27 cellular contexts compared by ENCODE assay signal in genomic region chr20:59718681-59719080, GRCh38.
"Had no signal": no experiment of that assay in that cellular context is flagged by ENCODE, and none has a peak within 500 bp of the region (broad histone marks: within the 10 kb centered on the region; RNA-seq: fewer than 3 reads in every experiment).

No MANE protein-coding gene starts in this region.

- H3K36me3 Mint-ChIP-seq: stimulated activated memory B cell treated with anti-CD40 and anti-IgM and Interleukin-4, amounts not matched to agents 10 μg/mL and 1 μg/mL and 100 μg/mL, for 72 hours had no signal

- H3K4me1 Mint-ChIP-seq: activated T-helper 17 cell treated with anti-CD3 and anti-CD28 coated beads, Interleukin-2, amount 50 U/mL, for 72 hours; nephron; WTC11 had no signal

- H3K27me3 ChIP-seq: hepatocyte had no signal

- H3K4me1 ChIP-seq: gastrocnemius medialis, sigmoid colon, suprapubic skin, tibial artery had no signal

- H3K27ac ChIP-seq: gastrocnemius medialis, hepatocyte, sigmoid colon, stomach, suprapubic skin, tibial artery had no signal

- H3K27ac Mint-ChIP-seq: activated CD8-positive, alpha-beta T cell treated with anti-CD3 and anti-CD28 coated beads for 36 hours; activated T-helper 17 cell treated with anti-CD3 and anti-CD28 coated beads, Interleukin-2, amount 50 U/mL, for 72 hours; effector memory CD8-positive, alpha-beta T cell; nephron; progenitor cell of endocrine pancreas; stimulated activated memory B cell treated with anti-CD40 and anti-IgM and Interleukin-4, amounts not matched to agents 10 μg/mL and 1 μg/mL and 100 μg/mL, for 72 hours; WTC11 had no signal

- H3K27me3 Mint-ChIP-seq: stimulated activated memory B cell treated with anti-CD40 and anti-IgM and Interleukin-4, amounts not matched to agents 10 μg/mL and 1 μg/mL and 100 μg/mL, for 72 hours had no signal

- H3K9me3 ChIP-seq: gastrocnemius medialis, stomach, suprapubic skin, tibial artery had no signal

- DNase-seq: activated CD4-positive, alpha-beta T cell treated with anti-CD3 and anti-CD28 coated beads, Interleukin-2, amount 50 U/mL, for 1 hour; activated CD8-positive, alpha-beta T cell treated with anti-CD3 and anti-CD28 coated beads for 36 hours; activated gamma-delta T cell treated with Interleukin-2 at 50 U/mL for 16 hours; activated naive CD4-positive, alpha-beta T cell treated with anti-CD3 and anti-CD28 coated beads, Interleukin-2, amount 50 U/mL, for 16 hours; activated T-cell treated with anti-CD3 and anti-CD28 coated beads, Interleukin-2, amount 50 U/mL, for 4 hours; amniotic stem cell; cortex of kidney; effector memory CD8-positive, alpha-beta T cell; erythroblast; gastrocnemius medialis; kidney; left colon; mammary epithelial cell; sigmoid colon; small intestine; stimulated activated CD4-positive, alpha-beta T cell treated with anti-CD3 and anti-CD28 coated beads, Interleukin-1b, Interleukin-23, amount 100 ng/mL, for 48 hours; stimulated activated CD4-positive, alpha-beta T cell treated with anti-CD3 and anti-CD28 coated beads, Interleukin-4, amount 100 ng/mL, for 4 hours; stimulated activated CD8-positive, alpha-beta memory T cell treated with anti-CD3 and anti-CD28 coated beads, Interleukin-4, amount 100 ng/mL, for 48 hours; stomach; tibial artery had no signal

- H3K4me3 ChIP-seq: gastrocnemius medialis, hepatocyte, sigmoid colon, stomach, suprapubic skin, tibial artery had no signal

- H3K4me3 Mint-ChIP-seq: activated CD8-positive, alpha-beta T cell treated with anti-CD3 and anti-CD28 coated beads for 36 hours; activated T-cell treated with anti-CD3 and anti-CD28 coated beads, Interleukin-2, amount 50 U/mL, for 4 hours; activated T-helper 17 cell treated with anti-CD3 and anti-CD28 coated beads, Interleukin-2, amount 50 U/mL, for 72 hours; effector memory CD8-positive, alpha-beta T cell; nephron; stimulated activated memory B cell treated with anti-CD40 and anti-IgM and Interleukin-4, amounts not matched to agents 10 μg/mL and 1 μg/mL and 100 μg/mL, for 72 hours; WTC11 had no signal

- H3K36me3 ChIP-seq: gastrocnemius medialis, sigmoid colon, stomach, suprapubic skin, tibial artery had no signal

- ATAC-seq: activated CD8-positive, alpha-beta T cell treated with anti-CD3 and anti-CD28 coated beads for 36 hours; activated T-cell treated with anti-CD3 and anti-CD28 coated beads, Interleukin-2, amount 50 U/mL, for 4 hours; activated T-helper 17 cell treated with anti-CD3 and anti-CD28 coated beads, Interleukin-2, amount 50 U/mL, for 72 hours; effector memory CD8-positive, alpha-beta T cell; gastrocnemius medialis; left colon; stimulated activated memory B cell treated with anti-CD40 and anti-IgM and Interleukin-4, amounts not matched to agents 10 μg/mL and 1 μg/mL and 100 μg/mL, for 72 hours; WTC11 had no signal
